ENCODE assay signal across 8 cellular contexts in the genomic region with DNA sequence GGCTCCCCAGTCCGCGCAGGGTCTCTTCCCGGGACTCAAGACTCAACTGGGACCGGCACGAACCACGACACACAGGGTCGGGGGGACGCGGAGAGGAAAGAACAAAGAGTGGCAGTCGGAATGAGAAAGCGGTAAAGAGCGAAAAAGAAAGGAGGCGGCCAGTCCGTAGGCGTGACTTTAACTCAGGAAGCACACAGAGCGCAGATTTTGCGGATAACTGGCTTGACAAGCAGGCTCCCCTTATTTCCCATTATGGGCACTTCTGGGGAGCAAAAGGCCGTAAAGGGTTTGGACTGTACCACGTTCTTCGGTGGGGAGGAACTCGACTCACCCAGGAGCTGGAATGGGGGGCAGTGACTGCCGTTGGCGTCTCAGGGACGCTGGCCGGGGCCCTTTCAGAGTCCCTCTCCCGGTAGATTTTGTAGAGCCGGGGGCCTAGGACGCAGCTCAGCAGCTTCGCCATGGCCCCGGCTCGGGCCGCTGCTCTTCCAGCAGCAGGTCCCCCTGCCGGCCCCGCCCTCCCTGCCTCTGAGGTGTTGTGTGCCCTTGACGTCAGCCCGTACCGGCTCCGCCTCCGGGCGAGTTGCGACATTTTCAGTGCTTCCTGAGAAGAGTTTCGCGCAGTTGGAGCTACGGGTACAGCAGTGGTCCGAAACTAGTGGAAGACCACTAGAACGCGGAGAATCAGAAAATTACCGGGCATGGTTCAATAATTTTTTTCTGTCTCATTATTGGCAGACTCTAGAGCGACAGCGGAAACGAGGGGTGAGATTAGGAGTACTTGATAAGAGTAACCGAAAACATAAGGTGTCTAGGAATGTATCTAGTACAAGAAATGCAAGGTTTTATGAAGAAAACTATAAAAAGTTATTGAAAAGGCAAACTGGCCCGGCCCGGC.
DNase-seq lines count a peak whose midpoint lies in the region; ATAC-seq, FAIRE-seq and TF ChIP-seq lines count a peak whose summit lies in the region.

ABHD16A (minus strand) TSS at position 506 of the 898 bp plus-strand sequence; CDS start at position 463, 43 bp downstream.

- DNase-seq in AG04449 (ENCODE audit: low read depth, low spot score) (peak; percentile 84), NCI-H446 treated with DMSO at 0.1 percent for 48 hours (lab: John Stamatoyannopoulos, UW) (peak; percentile 89), cerebellar cortex (ENCODE audit: low spot score) (peak; percentile 99)
- peak; percentile 95 for DNase-seq in stimulated activated CD4-positive, alpha-beta T cell treated with anti-CD3 and anti-CD28 coated beads, Interleukin-12 subunit alpha, Interleukin-12 subunit beta, amount 100 ng/mL, for 4 hours

- FAIRE-seq in islet of Langerhans (lab: Jason Lieb, UNC): peak; percentile 90

- peak; percentile 90 for ATAC-seq in GM19023 (IDR thresholded peaks at IDR 0.05; ENCODE audit: unreplicated experiment)
- ATAC-seq in HG03280 (IDR thresholded peaks at IDR 0.05; ENCODE audit: unreplicated experiment): peak; percentile 93
- peak; percentile 96 to 97 for ATAC-seq in activated CD4-positive, CD25-positive, alpha-beta regulatory T cell treated with anti-CD3 and anti-CD28 coated beads, Interleukin-2, amount 50 U/mL, for 24 hours

- POLR2A ChIA-PET in AG04449 (lab: Yijun Ruan, JAX): interaction anchor here (0.5 to 1.9 kb wide), 13 partner anchors 8 to 160 kb away, joined by 3 to 17 read pairs (median 5); partner anchors contain the start of genes CSNK2B, DDAH2, GPANK1 and HSPA1A

- peak within 1 kb of the TSS; percentile 84 for H3K4me3 ChIP-seq in AG04449 (ENCODE audit: low read depth, low read length)

- TF ChIP-seq CTCF in AG04449 (IDR thresholded peaks at IDR 0.05; ENCODE audit: insufficient read depth, low read length, missing control alignments): no peak

- CTCF ChIA-PET in AG04449 (lab: Yijun Ruan, JAX): interaction anchor here (0.8 to 2.2 kb wide), 7 partner anchors 10 to 88 kb away, joined by 3 to 11 read pairs (median 3); partner anchors contain the start of gene LY6G5C

Comparison
In these comparisons a context has a peak if more than half of its experiments do, and no peak if none do; other contexts are left out.
1. Peak in every context shown above with its lines: DNase-seq, ATAC-seq and H3K4me3 ChIP-seq.